ENCODE assay signal across 8 cellular contexts in genomic region chr21:46634966-46635323, GRCh38. TPM values are rescaled to one million over a fixed set of nuclear protein-coding genes. Genes with fewer than 3 reads are reported as not detected.
A peak's percentile ranks its signal among the peaks of the same experiment; 100 is the strongest.
DNase-seq lines count a peak whose midpoint lies in the region; ATAC-seq and TF ChIP-seq lines count a peak whose summit lies in the region.

No MANE protein-coding gene starts in this region.

- peaks cover 0 to 4% of the 10 kb centered on the region in 2 donors for H3K9me3 Mint-ChIP-seq in activated naive CD4-positive, alpha-beta T cell treated with anti-CD3 and anti-CD28 coated beads, Interleukin-2, amount 50 U/mL, for 72 hours

- CTCF ChIA-PET in A673 (lab: Charles Lee), result interaction anchor here (0.6 kb wide), 1 partner anchor 54 kb away, joined by 3 read pairs; no protein-coding TSS in a partner anchor

- BruUV-seq in A673 (replicated peaks; lab: Mats Ljungman, UMichigan), result no TSS peak

- H3K27ac ChIP-seq in A673 (ENCODE audit: low read depth, low read length, poor library complexity, severe bottlenecking), result peak overlapping the region; percentile 93

- TF ChIP-seq CTCF in A673 (conservative IDR thresholded peaks at IDR 0.05; ENCODE audit: low read depth, low read length) (peak; percentile 39; the same call in 1 of the 2 replicates), GM12864 (IDR thresholded peaks at IDR 0.05; ENCODE audit: low read depth, low read length, missing control alignments) (no peak)

- H3K4me1 ChIP-seq in A673 (ENCODE audit: insufficient read depth, low read length, poor library complexity, severe bottlenecking), result peaks cover 19% of the 10 kb centered on the region

- peaks cover 20% of the 10 kb centered on the region in 2 donors for H3K36me3 Mint-ChIP-seq in activated naive CD4-positive, alpha-beta T cell treated with anti-CD3 and anti-CD28 coated beads, Interleukin-2, amount 50 U/mL, for 72 hours

- H3K4me3 ChIP-seq in A673 (ENCODE audit: low read depth, low read length, poor library complexity, severe bottlenecking) (peak overlapping the region; percentile 94), GM12864 (ENCODE audit: low read depth, low read length) (peak overlapping the region; percentile 60)

- H3K9me3 ChIP-seq in A673 (ENCODE audit: low read depth, low read length, poor library complexity, severe bottlenecking), result no peaks in the 10 kb centered on the region

- H3K27ac Mint-ChIP-seq in activated naive CD4-positive, alpha-beta T cell treated with anti-CD3 and anti-CD28 coated beads, Interleukin-2, amount 50 U/mL, for 72 hours, result peak overlapping the region; percentile 89 to 96

- DNase-seq in A673 (ENCODE audit: low spot score), result peak; percentile 92
- DNase-seq in GM12864 (ENCODE audit: low read depth), result peak; percentile 27
- DNase-seq in NCI-H460 (ENCODE audit: extremely low read depth, low read depth), result peak; percentile 59
- DNase-seq in activated naive CD4-positive, alpha-beta T cell treated with anti-CD3 and anti-CD28 coated beads, Interleukin-2, amount 50 U/mL, for 72 hours (ENCODE audit: low spot score in 2 of 2), result peak in 1 of 2 donors; percentile 34
- DNase-seq in glomerular visceral epithelial cell (ENCODE audit: extremely low spot score), result peak; percentile 84
- DNase-seq in non-pigmented ciliary epithelial cell (ENCODE audit: low read depth), result peak; percentile 56

- intact Hi-C loops in A673 (cut with micrococcal nuclease; ENCODE audit: unreplicated experiment), result no loop called here

- POLR2A ChIA-PET in A673 (lab: Charles Lee; ENCODE audit: low non-redundant PET), result interaction anchor here (0.7 kb wide), 1 partner anchor 29 kb away, joined by 11 read pairs; no protein-coding TSS in a partner anchor

- H3K36me3 ChIP-seq in A673 (ENCODE audit: insufficient read depth, low read length, poor library complexity, severe bottlenecking), result no peaks in the 10 kb centered on the region

- no peaks in the 10 kb centered on the region for H3K27me3 ChIP-seq in A673 (replicated peaks; ENCODE audit: insufficient read depth, low read depth, low read length, poor library complexity)

- peak; percentile 9 for ATAC-seq in HG03280 (IDR thresholded peaks at IDR 0.05; ENCODE audit: unreplicated experiment)
- ATAC-seq in activated naive CD4-positive, alpha-beta T cell treated with anti-CD3 and anti-CD28 coated beads, Interleukin-2, amount 50 U/mL, for 72 hours, result peak; percentile 13 to 17
- no peak for ATAC-seq in HG02678 (IDR thresholded peaks at IDR 0.05; ENCODE audit: unreplicated experiment)

RNA-seq across cellular contexts. Expression of gene PRMT2, which starts 0.5 kb away (rescaled TPM):
- 86.4 and 88.0 TPM in 2 replicates for total RNA-seq in A673 (2021)
- 37.0 and 40.4 TPM in 2 replicates for total RNA-seq in NCI-H460 (2014; rRNA removed; shearing (Covaris generic))
- polyA plus RNA-seq in NCI-H460 (2014; cell fraction: nucleus; rRNA removed), result 36.9 and 48.4 TPM in 2 replicates
- total RNA-seq in activated naive CD4-positive, alpha-beta T cell treated with anti-CD3 and anti-CD28 coated beads, Interleukin-2, amount 50 U/mL, for 72 hours, result 100 to 1,000 TPM in 1 of 2 donors, 10 to 100 TPM in 1; 69.0 to 116 TPM

RNA-seq across cellular contexts. Expression of gene S100B, which starts 30.1 kb away (rescaled TPM):
- total RNA-seq in A673 (2021), result not detected in 2 replicates
- total RNA-seq in NCI-H460 (2014; rRNA removed; shearing (Covaris generic)), result not detected in 2 replicates
- polyA plus RNA-seq in NCI-H460 (2014; cell fraction: nucleus; rRNA removed), result not detected in 2 replicates
- total RNA-seq in activated naive CD4-positive, alpha-beta T cell treated with anti-CD3 and anti-CD28 coated beads, Interleukin-2, amount 50 U/mL, for 72 hours, result not detected
